ENCODE assay signal across 1 cellular context in the genomic region with DNA sequence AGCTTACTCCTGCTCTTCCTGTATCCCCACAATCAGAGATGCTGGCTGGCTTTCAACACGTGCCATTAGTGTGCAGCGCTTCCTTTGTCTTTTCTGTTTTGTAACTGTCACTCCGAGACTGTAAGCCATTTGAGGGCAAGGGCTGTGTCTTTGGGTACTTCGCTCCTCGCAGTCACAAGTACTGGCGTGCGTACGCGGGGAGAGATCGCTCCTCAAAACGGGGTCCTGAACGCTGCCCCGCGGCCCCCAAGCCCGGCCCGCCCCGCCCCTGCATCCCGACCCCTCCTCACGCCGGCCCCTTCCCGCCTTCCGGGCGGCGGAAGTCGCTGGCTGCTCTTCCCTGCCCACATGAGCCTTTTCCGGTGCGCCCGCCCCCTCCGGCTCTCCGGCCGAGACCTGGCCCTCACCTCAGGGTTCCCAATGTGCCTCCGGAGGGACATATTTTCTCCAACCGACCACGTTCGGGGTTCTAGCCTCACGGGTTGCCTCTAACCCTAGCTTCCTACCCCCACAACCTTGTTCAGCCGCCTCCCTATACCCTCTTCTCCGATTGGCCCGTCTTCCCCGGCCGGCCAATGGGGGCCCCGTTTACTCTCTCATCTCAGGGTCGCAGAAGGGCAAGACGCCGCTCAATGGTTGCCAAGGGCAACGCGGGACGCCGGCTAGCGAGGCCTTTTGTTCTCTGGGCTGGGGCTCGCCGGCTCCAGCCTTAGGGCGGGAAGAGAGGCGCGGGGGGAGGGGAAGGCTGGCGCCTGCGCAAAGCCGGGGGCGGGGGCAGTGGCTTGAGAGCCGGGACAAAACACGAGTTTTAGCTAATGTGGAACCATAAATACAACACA.
A peak's percentile ranks its signal among the peaks of the same experiment; 100 is the strongest.
TF ChIP-seq lines count a peak whose summit lies in the region.

Gene CEP41, minus strand, starts transcription at position 490 of the 839 bp plus-strand sequence. Its CDS starts 50 bp downstream, at position 440.

TF ChIP-seq in HepG2, 621 proteins besides CTCF, POLR2A, EP300 and RAD21 (continued from another document):
- no peak; the same call in 1 of the 2 replicates for TF ChIP-seq POGK (CRISPR knock-in tag; conservative IDR thresholded peaks at IDR 0.05)
- TF ChIP-seq KAT8 (CRISPR knock-in tag; IDR thresholded peaks at IDR 0.05): peak; percentile 85
- peak; percentile 72; the same call in 1 of the 2 replicates for TF ChIP-seq RFX5 (IDR thresholded peaks at IDR 0.05; ENCODE audit: low read depth, low read length)
- no peak for TF ChIP-seq HOXA9 (CRISPR knock-in tag; IDR thresholded peaks at IDR 0.05; ENCODE audit: borderline replicate concordance)
- no peak for TF ChIP-seq ZBTB49 (CRISPR knock-in tag; IDR thresholded peaks at IDR 0.05; ENCODE audit: borderline replicate concordance)
- TF ChIP-seq ZSCAN31 (CRISPR knock-in tag; IDR thresholded peaks at IDR 0.05; ENCODE audit: low read depth): peak; percentile 77; the same call in 1 of the 2 replicates
- 0 out of 2 replicates have a peak, but pooled peaks have one; percentile 34 for TF ChIP-seq HIVEP1 (CRISPR knock-in tag; IDR thresholded peaks at IDR 0.05)
- TF ChIP-seq MIXL1 (CRISPR knock-in tag; IDR thresholded peaks at IDR 0.05): no peak
- TF ChIP-seq SIX1 (CRISPR knock-in tag; IDR thresholded peaks at IDR 0.05; ENCODE audit: borderline replicate concordance): no peak
- TF ChIP-seq, protein P1, sequence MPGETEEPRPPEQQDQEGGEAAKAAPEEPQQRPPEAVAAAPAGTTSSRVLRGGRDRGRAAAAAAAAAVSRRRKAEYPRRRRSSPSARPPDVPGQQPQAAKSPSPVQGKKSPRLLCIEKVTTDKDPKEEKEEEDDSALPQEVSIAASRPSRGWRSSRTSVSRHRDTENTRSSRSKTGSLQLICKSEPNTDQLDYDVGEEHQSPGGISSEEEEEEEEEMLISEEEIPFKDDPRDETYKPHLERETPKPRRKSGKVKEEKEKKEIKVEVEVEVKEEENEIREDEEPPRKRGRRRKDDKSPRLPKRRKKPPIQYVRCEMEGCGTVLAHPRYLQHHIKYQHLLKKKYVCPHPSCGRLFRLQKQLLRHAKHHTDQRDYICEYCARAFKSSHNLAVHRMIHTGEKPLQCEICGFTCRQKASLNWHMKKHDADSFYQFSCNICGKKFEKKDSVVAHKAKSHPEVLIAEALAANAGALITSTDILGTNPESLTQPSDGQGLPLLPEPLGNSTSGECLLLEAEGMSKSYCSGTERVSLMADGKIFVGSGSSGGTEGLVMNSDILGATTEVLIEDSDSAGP (CRISPR knock-in tag; IDR thresholded peaks at IDR 0.05; ENCODE audit: borderline replicate concordance): no peak; the same call in 1 of the 2 replicates
- TF ChIP-seq SPEN (CRISPR knock-in tag; IDR thresholded peaks at IDR 0.05; ENCODE audit: low read depth): no peak; the same call in 1 of the 2 replicates
- TF ChIP-seq ZNF780A (CRISPR knock-in tag; IDR thresholded peaks at IDR 0.05): no peak
- peak; percentile 37 for TF ChIP-seq ZSCAN21 (CRISPR knock-in tag; IDR thresholded peaks at IDR 0.05; ENCODE audit: borderline replicate concordance)
- TF ChIP-seq NCOR1 (IDR thresholded peaks at IDR 0.05; ENCODE audit: borderline replicate concordance, low read length): no peak; the same call in 1 of the 2 replicates
- TF ChIP-seq HMGA1 (CRISPR knock-in tag; conservative IDR thresholded peaks at IDR 0.05): no peak
- no peak for TF ChIP-seq ZNF557 (CRISPR knock-in tag; IDR thresholded peaks at IDR 0.05)
- TF ChIP-seq RBM22 (optimal IDR thresholded peaks at IDR 0.05; ENCODE audit: low read length): peak; percentile 71
- no peak for TF ChIP-seq ZNF224 (CRISPR knock-in tag; IDR thresholded peaks at IDR 0.05)
- TF ChIP-seq SRY (CRISPR knock-in tag; IDR thresholded peaks at IDR 0.05): 0 out of 2 replicates have a peak, but pooled peaks have one; percentile 22
- TF ChIP-seq RCOR2 (CRISPR knock-in tag; IDR thresholded peaks at IDR 0.05): no peak
- TF ChIP-seq ZNF652 (CRISPR knock-in tag; IDR thresholded peaks at IDR 0.05; ENCODE audit: borderline replicate concordance, low read depth): no peak
TF ChIP-seq in HepG2: peak in this region for 96.
